Comparison of ENCODE assay signal across 10 cellular contexts in the genomic region with DNA sequence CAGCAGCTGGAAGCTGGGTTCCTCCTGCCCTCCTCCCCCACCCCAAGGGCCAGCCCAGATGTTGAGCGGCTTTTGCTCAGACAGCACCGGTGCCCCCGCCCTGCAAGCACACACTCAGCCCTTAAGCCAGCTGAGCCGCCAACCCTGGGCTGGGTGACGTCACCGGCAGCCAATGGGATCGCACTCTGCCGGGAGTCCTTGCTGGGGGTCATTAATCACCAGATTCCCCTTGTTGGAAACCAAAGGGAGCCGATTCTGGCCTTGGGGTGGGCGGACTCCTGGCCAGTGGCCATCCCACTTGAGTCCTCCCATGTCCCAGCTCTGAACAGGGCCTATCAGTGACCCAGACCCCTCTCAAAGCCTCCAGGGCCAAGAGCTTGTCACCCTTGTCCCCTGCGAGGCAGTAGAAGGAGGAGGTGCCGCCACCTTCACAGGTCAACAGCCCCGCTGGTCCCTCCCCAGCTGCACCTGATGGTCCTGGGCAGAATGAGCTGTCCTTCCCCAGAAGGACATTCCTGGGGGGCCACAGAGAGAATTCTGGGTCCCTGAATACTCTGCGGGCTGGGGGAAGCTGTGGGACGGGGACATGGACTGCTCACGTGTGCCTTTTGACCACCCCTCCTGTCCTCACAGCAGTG. TPM values are rescaled to one million over a fixed set of nuclear protein-coding genes. Genes with fewer than 3 reads are reported as not detected.
DNase-seq lines count a peak whose midpoint lies in the region; ATAC-seq and TF ChIP-seq lines count a peak whose summit lies in the region.
"Had no signal": no experiment of that assay in that cellular context is flagged by ENCODE, and none has a peak within 500 bp of the region (broad histone marks: within the 10 kb centered on the region; RNA-seq: fewer than 3 reads in every experiment).

No MANE protein-coding gene starts in this region.

- H3K4me3 Mint-ChIP-seq in activated CD8-positive, alpha-beta memory T cell treated with anti-CD3 and anti-CD28 coated beads, Interleukin-2, amount 10 ng/mL, durations not matched to agents 7 days and 5 days, result no peak overlapping the region

- H3K9me3 ChIP-seq in gastrocnemius medialis, result no peaks in the 10 kb centered on the region
- H3K9me3 ChIP-seq: suprapubic skin had no signal

- peak; percentile 52 for ATAC-seq in SK-N-SH treated with all-trans-retinoic acid at 6 μM for 48 hours
- ATAC-seq in Right ventricle myocardium superior (ENCODE audit: poor library complexity), result peak; percentile 43
- no peak for ATAC-seq in gastrocnemius medialis
- ATAC-seq in activated CD8-positive, alpha-beta memory T cell treated with anti-CD3 and anti-CD28 coated beads, Interleukin-2, amount 10 ng/mL, durations not matched to agents 7 days and 5 days, result no peak
- no peak for ATAC-seq in GM19397 (IDR thresholded peaks at IDR 0.05; ENCODE audit: unreplicated experiment)
- no peak for ATAC-seq in GM19463 (IDR thresholded peaks at IDR 0.05; ENCODE audit: unreplicated experiment)

- no peak overlapping the region for H3K27ac Mint-ChIP-seq in activated CD8-positive, alpha-beta memory T cell treated with anti-CD3 and anti-CD28 coated beads, Interleukin-2, amount 10 ng/mL, durations not matched to agents 7 days and 5 days

- no peaks in the 10 kb centered on the region for H3K9me3 Mint-ChIP-seq in activated CD8-positive, alpha-beta memory T cell treated with anti-CD3 and anti-CD28 coated beads, Interleukin-2, amount 10 ng/mL, durations not matched to agents 7 days and 5 days (ENCODE audit: low read depth)

- intact Hi-C loops in Right ventricle myocardium superior (cut with DNase I), result no loop called here
- intact Hi-C loops in gastrocnemius medialis (cut with DNase I; ENCODE audit: low total_unique reads), result loop anchor here (5.0 kb wide), 1 partner anchor 183 kb away; no protein-coding TSS in a partner anchor

- H3K27me3 Mint-ChIP-seq in activated CD8-positive, alpha-beta memory T cell treated with anti-CD3 and anti-CD28 coated beads, Interleukin-2, amount 10 ng/mL, durations not matched to agents 7 days and 5 days, result no peaks in the 10 kb centered on the region

- no peaks in the 10 kb centered on the region for H3K36me3 Mint-ChIP-seq in activated CD8-positive, alpha-beta memory T cell treated with anti-CD3 and anti-CD28 coated beads, Interleukin-2, amount 10 ng/mL, durations not matched to agents 7 days and 5 days

- in situ Hi-C loops in gastrocnemius medialis (cut with MboI; ENCODE audit: low sequenced_read_pairs in 4 of 4), result no loop called here

- peak; percentile 67 for DNase-seq in HFF-Myc (ENCODE audit: extremely low read depth, low read depth)
- DNase-seq in Right ventricle myocardium superior, result peak; percentile 77
- no peak for DNase-seq in gastrocnemius medialis
- DNase-seq in activated CD8-positive, alpha-beta memory T cell treated with anti-CD3 and anti-CD28 coated beads, Interleukin-2, amount 10 ng/mL, durations not matched to agents 7 days and 5 days, result no peak
- DNase-seq in NK-92 treated with Interleukin-12 subunit alpha and Interleukin-12 subunit beta, amount 100 ng/mL, for 24 hours (lab: John Stamatoyannopoulos, UW), result no peak

- TF ChIP-seq CTCF in HFF-Myc (IDR thresholded peaks at IDR 0.05; ENCODE audit: low read depth, low read length, missing control alignments) (no peak), gastrocnemius medialis (IDR thresholded peaks at IDR 0.05 in 4 of 5, conservative IDR thresholded peaks at IDR 0.05 in 1 of 5) (no peak)

- no peaks in the 10 kb centered on the region for H3K27me3 ChIP-seq in gastrocnemius medialis
- H3K27me3 ChIP-seq: suprapubic skin had no signal

- no peak for TF ChIP-seq POLR2A in gastrocnemius medialis (IDR thresholded peaks at IDR 0.05)

- H3K4me1 ChIP-seq in gastrocnemius medialis, result peaks cover 8 to 75% of the 10 kb centered on the region in 2 donors

- peak overlapping the region in 3 of 4 donors; percentile 42 to 72 (median 51) for H3K27ac ChIP-seq in gastrocnemius medialis
- H3K27ac ChIP-seq: suprapubic skin had no signal

- CTCF ChIA-PET in activated CD8-positive, alpha-beta memory T cell treated with anti-CD3 and anti-CD28 coated beads, Interleukin-2, amount 10 ng/mL, durations not matched to agents 7 days and 5 days (lab: Charles Lee), result interaction anchor here (2.1 to 3.5 kb wide), 2 partner anchors 10 to 18 kb away, joined by 5 to 20 read pairs; no protein-coding TSS in a partner anchor

- H3K4me3 ChIP-seq in HFF-Myc (replicated peaks; ENCODE audit: low read depth, low read length) (no peak overlapping the region), gastrocnemius medialis (no peak overlapping the region)
- H3K4me3 ChIP-seq: suprapubic skin had no signal

- peaks cover 3% of the 10 kb centered on the region for H3K4me1 Mint-ChIP-seq in activated CD8-positive, alpha-beta memory T cell treated with anti-CD3 and anti-CD28 coated beads, Interleukin-2, amount 10 ng/mL, durations not matched to agents 7 days and 5 days

- no peaks in the 10 kb centered on the region for H3K36me3 ChIP-seq in gastrocnemius medialis

TF ChIP-seq in SK-N-SH treated with all-trans-retinoic acid at 6 μM for 48 hours, 23 proteins besides CTCF, POLR2A, EP300 and RAD21 (continues in another document):
- TF ChIP-seq, protein P1, sequence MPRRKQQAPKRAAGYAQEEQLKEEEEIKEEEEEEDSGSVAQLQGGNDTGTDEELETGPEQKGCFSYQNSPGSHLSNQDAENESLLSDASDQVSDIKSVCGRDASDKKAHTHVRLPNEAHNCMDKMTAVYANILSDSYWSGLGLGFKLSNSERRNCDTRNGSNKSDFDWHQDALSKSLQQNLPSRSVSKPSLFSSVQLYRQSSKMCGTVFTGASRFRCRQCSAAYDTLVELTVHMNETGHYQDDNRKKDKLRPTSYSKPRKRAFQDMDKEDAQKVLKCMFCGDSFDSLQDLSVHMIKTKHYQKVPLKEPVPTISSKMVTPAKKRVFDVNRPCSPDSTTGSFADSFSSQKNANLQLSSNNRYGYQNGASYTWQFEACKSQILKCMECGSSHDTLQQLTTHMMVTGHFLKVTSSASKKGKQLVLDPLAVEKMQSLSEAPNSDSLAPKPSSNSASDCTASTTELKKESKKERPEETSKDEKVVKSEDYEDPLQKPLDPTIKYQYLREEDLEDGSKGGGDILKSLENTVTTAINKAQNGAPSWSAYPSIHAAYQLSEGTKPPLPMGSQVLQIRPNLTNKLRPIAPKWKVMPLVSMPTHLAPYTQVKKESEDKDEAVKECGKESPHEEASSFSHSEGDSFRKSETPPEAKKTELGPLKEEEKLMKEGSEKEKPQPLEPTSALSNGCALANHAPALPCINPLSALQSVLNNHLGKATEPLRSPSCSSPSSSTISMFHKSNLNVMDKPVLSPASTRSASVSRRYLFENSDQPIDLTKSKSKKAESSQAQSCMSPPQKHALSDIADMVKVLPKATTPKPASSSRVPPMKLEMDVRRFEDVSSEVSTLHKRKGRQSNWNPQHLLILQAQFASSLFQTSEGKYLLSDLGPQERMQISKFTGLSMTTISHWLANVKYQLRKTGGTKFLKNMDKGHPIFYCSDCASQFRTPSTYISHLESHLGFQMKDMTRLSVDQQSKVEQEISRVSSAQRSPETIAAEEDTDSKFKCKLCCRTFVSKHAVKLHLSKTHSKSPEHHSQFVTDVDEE (CRISPR knock-in tag; IDR thresholded peaks at IDR 0.05), result no peak
- TF ChIP-seq, protein P2, sequence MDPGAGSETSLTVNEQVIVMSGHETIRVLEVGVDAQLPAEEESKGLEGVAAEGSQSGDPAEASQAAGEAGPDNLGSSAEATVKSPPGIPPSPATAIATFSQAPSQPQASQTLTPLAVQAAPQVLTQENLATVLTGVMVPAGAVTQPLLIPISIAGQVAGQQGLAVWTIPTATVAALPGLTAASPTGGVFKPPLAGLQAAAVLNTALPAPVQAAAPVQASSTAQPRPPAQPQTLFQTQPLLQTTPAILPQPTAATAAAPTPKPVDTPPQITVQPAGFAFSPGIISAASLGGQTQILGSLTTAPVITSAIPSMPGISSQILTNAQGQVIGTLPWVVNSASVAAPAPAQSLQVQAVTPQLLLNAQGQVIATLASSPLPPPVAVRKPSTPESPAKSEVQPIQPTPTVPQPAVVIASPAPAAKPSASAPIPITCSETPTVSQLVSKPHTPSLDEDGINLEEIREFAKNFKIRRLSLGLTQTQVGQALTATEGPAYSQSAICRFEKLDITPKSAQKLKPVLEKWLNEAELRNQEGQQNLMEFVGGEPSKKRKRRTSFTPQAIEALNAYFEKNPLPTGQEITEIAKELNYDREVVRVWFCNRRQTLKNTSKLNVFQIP (CRISPR knock-in tag; IDR thresholded peaks at IDR 0.05; ENCODE audit: borderline replicate concordance, low read depth), result no peak
- no peak for TF ChIP-seq ISL1 (CRISPR knock-in tag; IDR thresholded peaks at IDR 0.05)
- no peak for TF ChIP-seq RARB (CRISPR knock-in tag; IDR thresholded peaks at IDR 0.05)
- TF ChIP-seq ZC3H10 (CRISPR knock-in tag; IDR thresholded peaks at IDR 0.05), result no peak
- TF ChIP-seq ZNF565 (CRISPR knock-in tag; conservative IDR thresholded peaks at IDR 0.05; ENCODE audit: low read depth), result no peak
- no peak for TF ChIP-seq ESRRG (CRISPR knock-in tag; IDR thresholded peaks at IDR 0.05)
- no peak for TF ChIP-seq ZFP30 (CRISPR knock-in tag; IDR thresholded peaks at IDR 0.05)
- no peak for TF ChIP-seq BACH2 (CRISPR knock-in tag; IDR thresholded peaks at IDR 0.05; ENCODE audit: borderline replicate concordance)

RNA-seq across cellular contexts. Expression of a gene that starts 7.4 kb away (rescaled TPM):
- total RNA-seq in Right ventricle myocardium superior (7.7 TPM), gastrocnemius medialis (10 to 100 TPM in 1 of 4 donors, 1 to 10 TPM in 3; 2.6 to 25.9 (median 6.3) TPM)
- 1 to 10 TPM in 1 of 2 experiments, under 1 TPM in 1; 0.50 to 1.1 TPM for total RNA-seq in activated CD8-positive, alpha-beta memory T cell treated with anti-CD3 and anti-CD28 coated beads, Interleukin-2, amount 10 ng/mL, durations not matched to agents 7 days and 5 days

RNA-seq across cellular contexts. Expression of a gene that starts 20.4 kb away (rescaled TPM):
- total RNA-seq in Right ventricle myocardium superior (not detected), gastrocnemius medialis (not detected)
- total RNA-seq in activated CD8-positive, alpha-beta memory T cell treated with anti-CD3 and anti-CD28 coated beads, Interleukin-2, amount 10 ng/mL, durations not matched to agents 7 days and 5 days, result not detected
- total RNA-seq: glomerular endothelial cell had no signal

RNA-seq across cellular contexts. Expression of a gene that starts 33.4 kb away (rescaled TPM):
- total RNA-seq in Right ventricle myocardium superior, result not detected
- total RNA-seq in gastrocnemius medialis, result not detected
- total RNA-seq in activated CD8-positive, alpha-beta memory T cell treated with anti-CD3 and anti-CD28 coated beads, Interleukin-2, amount 10 ng/mL, durations not matched to agents 7 days and 5 days, result not detected
- total RNA-seq: glomerular endothelial cell had no signal

RNA-seq across cellular contexts. Expression of a gene that starts 43.6 kb away (rescaled TPM):
- total RNA-seq in Right ventricle myocardium superior, result not detected
- not detected for total RNA-seq in gastrocnemius medialis
- total RNA-seq in activated CD8-positive, alpha-beta memory T cell treated with anti-CD3 and anti-CD28 coated beads, Interleukin-2, amount 10 ng/mL, durations not matched to agents 7 days and 5 days, result not detected
- total RNA-seq: glomerular endothelial cell had no signal

RNA-seq across cellular contexts. Expression of a gene that starts 57.3 kb away (rescaled TPM):
- not detected for total RNA-seq in Right ventricle myocardium superior
- not detected for total RNA-seq in gastrocnemius medialis
- total RNA-seq in activated CD8-positive, alpha-beta memory T cell treated with anti-CD3 and anti-CD28 coated beads, Interleukin-2, amount 10 ng/mL, durations not matched to agents 7 days and 5 days, result not detected
- total RNA-seq: glomerular endothelial cell had no signal

Comparison
In these comparisons a context has a peak if more than half of its experiments do, and no peak if none do; other contexts are left out.
1. DNase-seq: peak in HFF-Myc (single experiment) and Right ventricle myocardium superior (single experiment); none in gastrocnemius medialis (0 of 2), activated CD8-positive, alpha-beta memory T cell treated with anti-CD3 and anti-CD28 coated beads, Interleukin-2, amount 10 ng/mL, durations not matched to agents 7 days and 5 days (single experiment) and NK-92 treated with Interleukin-12 subunit alpha and Interleukin-12 subunit beta, amount 100 ng/mL, for 24 hours (single experiment).
2. ATAC-seq: peak in SK-N-SH treated with all-trans-retinoic acid at 6 μM for 48 hours (single experiment) and Right ventricle myocardium superior (single experiment); none in gastrocnemius medialis (0 of 2), activated CD8-positive, alpha-beta memory T cell treated with anti-CD3 and anti-CD28 coated beads, Interleukin-2, amount 10 ng/mL, durations not matched to agents 7 days and 5 days (single experiment), GM19397 (single experiment) and GM19463 (single experiment).